29 cellular contexts compared by ENCODE assay signal in the genomic region with DNA sequence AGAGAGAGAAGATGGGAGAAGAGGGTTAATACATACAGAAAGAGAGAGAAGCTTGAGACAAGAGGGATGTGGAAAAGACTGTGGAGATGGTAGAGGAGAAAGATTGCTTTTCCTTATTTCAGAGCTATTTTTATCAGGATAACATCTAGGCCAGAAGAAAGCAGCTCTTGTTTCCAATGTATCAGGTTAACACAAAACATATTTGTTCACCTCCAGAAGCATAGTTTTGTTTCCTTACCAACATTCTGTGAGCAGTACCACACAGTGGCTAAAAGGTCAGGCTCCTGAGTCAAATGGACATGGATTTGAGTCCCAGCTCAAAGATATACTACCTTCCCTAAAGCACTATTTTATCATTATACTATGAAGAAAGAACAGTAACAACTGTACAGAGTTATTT.
"Had no signal": no experiment of that assay in that cellular context is flagged by ENCODE, and none has a peak within 500 bp of the region (broad histone marks: within the 10 kb centered on the region; RNA-seq: fewer than 3 reads in every experiment).

No MANE protein-coding gene starts in this region.

- H3K36me3 ChIP-seq: brain microvascular endothelial cell, colonic mucosa, esophagus squamous epithelium had no signal

- FAIRE-seq: astrocyte, endometrium, endothelial cell of umbilical vein, frontal cortex had no signal

- ATAC-seq: activated CD4-positive, alpha-beta T cell treated with anti-CD3 and anti-CD28 coated beads for 36 hours; activated T-cell treated with anti-CD3 and anti-CD28 coated beads, Interleukin-2, amount 50 U/mL, for 72 hours; T-helper 17 cell had no signal

- H3K27ac ChIP-seq: brain microvascular endothelial cell, colonic mucosa, epithelial cell of prostate, esophagus squamous epithelium had no signal

- H3K9me3 ChIP-seq: colonic mucosa, esophagus squamous epithelium had no signal

- H3K4me1 ChIP-seq: colonic mucosa, esophagus squamous epithelium had no signal

- H3K27me3 ChIP-seq: brain microvascular endothelial cell, colonic mucosa, esophagus squamous epithelium had no signal

- H3K4me3 ChIP-seq: colonic mucosa, esophagus squamous epithelium had no signal

- DNase-seq: activated CD4-positive, alpha-beta memory T cell treated with anti-CD3 and anti-CD28 coated beads, Interleukin-2, amount 10 ng/mL, durations not matched to agents 7 days and 5 days; activated CD4-positive, alpha-beta T cell treated with anti-CD3 and anti-CD28 coated beads for 36 hours; activated CD4-positive, alpha-beta T cell treated with anti-CD3 and anti-CD28 coated beads, Interleukin-2, amount 10 ng/mL, durations not matched to agents 24 days and 14 days; activated CD4-positive, CD25-positive, alpha-beta regulatory T cell; activated CD4-positive, CD25-positive, alpha-beta regulatory T cell treated with anti-CD3 and anti-CD28 coated beads, Interleukin-2, amount 50 U/mL, for 72 hours; activated CD8-positive, alpha-beta memory T cell treated with anti-CD3 and anti-CD28 coated beads, Interleukin-2, amount 50 U/mL, for 48 hours; activated gamma-delta T cell treated with Interleukin-2 at 50 U/mL for 16 hours; activated naive CD4-positive, alpha-beta T cell treated with anti-CD3 and anti-CD28 coated beads, Interleukin-2, amount 50 U/mL, for 16 hours; activated naive CD4-positive, alpha-beta T cell treated with Interleukin-2 at 50 U/mL for 16 hours; activated T-cell treated with anti-CD3 and anti-CD28 coated beads for 4 hours; activated T-cell treated with anti-CD3 and anti-CD28 coated beads, Interleukin-2, amount 50 U/mL, for 24 hours; activated T-cell treated with anti-CD3 and anti-CD28 coated beads, Interleukin-2, amount 50 U/mL, for 72 hours; amniotic stem cell; anterior cingulate cortex; brain microvascular endothelial cell; central memory CD4-positive, alpha-beta T cell; cerebellar nuclear complex; colonic mucosa; effector CD8-positive, alpha-beta T cell; esophagus squamous epithelium; head of caudate nucleus; T-helper 1 cell; T-helper 17 cell; T1000 had no signal
